Comparison of ENCODE assay signal across 1 cellular context in the genomic region with DNA sequence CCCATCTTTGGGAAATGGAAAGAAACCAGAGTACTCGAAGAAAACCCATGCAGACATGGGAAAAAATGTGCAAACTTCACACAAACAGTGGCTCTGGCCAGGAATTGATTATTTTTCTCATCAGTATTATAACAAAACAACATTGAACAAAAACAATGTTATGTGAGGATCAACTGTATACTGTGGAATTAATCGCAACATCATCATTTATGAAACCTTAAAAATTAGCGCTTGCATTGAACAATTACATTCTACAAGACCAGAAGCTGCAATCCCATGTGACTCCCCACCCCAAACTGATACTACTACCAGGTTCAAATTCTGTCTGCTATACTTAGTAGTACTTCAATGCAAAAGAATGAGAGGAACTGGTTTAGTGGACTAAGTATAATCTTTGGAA.
A peak's percentile ranks its signal among the peaks of the same experiment; 100 is the strongest.
TF ChIP-seq lines count a peak whose summit lies in the region.

No MANE protein-coding gene starts in this region.

TF ChIP-seq in K562, 482 proteins besides CTCF, POLR2A, EP300 and RAD21:
- TF ChIP-seq, protein P1, sequence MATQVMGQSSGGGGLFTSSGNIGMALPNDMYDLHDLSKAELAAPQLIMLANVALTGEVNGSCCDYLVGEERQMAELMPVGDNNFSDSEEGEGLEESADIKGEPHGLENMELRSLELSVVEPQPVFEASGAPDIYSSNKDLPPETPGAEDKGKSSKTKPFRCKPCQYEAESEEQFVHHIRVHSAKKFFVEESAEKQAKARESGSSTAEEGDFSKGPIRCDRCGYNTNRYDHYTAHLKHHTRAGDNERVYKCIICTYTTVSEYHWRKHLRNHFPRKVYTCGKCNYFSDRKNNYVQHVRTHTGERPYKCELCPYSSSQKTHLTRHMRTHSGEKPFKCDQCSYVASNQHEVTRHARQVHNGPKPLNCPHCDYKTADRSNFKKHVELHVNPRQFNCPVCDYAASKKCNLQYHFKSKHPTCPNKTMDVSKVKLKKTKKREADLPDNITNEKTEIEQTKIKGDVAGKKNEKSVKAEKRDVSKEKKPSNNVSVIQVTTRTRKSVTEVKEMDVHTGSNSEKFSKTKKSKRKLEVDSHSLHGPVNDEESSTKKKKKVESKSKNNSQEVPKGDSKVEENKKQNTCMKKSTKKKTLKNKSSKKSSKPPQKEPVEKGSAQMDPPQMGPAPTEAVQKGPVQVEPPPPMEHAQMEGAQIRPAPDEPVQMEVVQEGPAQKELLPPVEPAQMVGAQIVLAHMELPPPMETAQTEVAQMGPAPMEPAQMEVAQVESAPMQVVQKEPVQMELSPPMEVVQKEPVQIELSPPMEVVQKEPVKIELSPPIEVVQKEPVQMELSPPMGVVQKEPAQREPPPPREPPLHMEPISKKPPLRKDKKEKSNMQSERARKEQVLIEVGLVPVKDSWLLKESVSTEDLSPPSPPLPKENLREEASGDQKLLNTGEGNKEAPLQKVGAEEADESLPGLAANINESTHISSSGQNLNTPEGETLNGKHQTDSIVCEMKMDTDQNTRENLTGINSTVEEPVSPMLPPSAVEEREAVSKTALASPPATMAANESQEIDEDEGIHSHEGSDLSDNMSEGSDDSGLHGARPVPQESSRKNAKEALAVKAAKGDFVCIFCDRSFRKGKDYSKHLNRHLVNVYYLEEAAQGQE (CRISPR knock-in tag; IDR thresholded peaks at IDR 0.05; ENCODE audit: low read depth): no peak
- TF ChIP-seq ZNF316 (IDR thresholded peaks at IDR 0.05) (peak; percentile 42; the same call in 1 of the 2 replicates), C11orf30 (IDR thresholded peaks at IDR 0.05; ENCODE audit: low read depth) (0 out of 2 replicates have a peak, but pooled peaks have one; percentile 10), CAMTA2 (CRISPR knock-in tag; conservative IDR thresholded peaks at IDR 0.05) (no peak), YBX1 (IDR thresholded peaks at IDR 0.05) (no peak), SP1 (CRISPR knock-in tag; IDR thresholded peaks at IDR 0.05) (no peak), SIN3B (IDR thresholded peaks at IDR 0.05; ENCODE audit: low read depth) (no peak), CBFA2T2 (conservative IDR thresholded peaks at IDR 0.05) (no peak), DMBX1 (CRISPR knock-in tag; IDR thresholded peaks at IDR 0.05; ENCODE audit: borderline replicate concordance) (no peak), DDX20 (tag; IDR thresholded peaks at IDR 0.05; ENCODE audit: low read depth) (no peak), ZNF175 (CRISPR knock-in tag; IDR thresholded peaks at IDR 0.05; ENCODE audit: low read depth) (no peak), BRF1 (IDR thresholded peaks at IDR 0.05; ENCODE audit: borderline replicate concordance, extremely low read depth, insufficient read length) (no peak), ZNF165 (CRISPR knock-in tag; IDR thresholded peaks at IDR 0.05; ENCODE audit: borderline replicate concordance) (no peak)
- TF ChIP-seq, protein P2, sequence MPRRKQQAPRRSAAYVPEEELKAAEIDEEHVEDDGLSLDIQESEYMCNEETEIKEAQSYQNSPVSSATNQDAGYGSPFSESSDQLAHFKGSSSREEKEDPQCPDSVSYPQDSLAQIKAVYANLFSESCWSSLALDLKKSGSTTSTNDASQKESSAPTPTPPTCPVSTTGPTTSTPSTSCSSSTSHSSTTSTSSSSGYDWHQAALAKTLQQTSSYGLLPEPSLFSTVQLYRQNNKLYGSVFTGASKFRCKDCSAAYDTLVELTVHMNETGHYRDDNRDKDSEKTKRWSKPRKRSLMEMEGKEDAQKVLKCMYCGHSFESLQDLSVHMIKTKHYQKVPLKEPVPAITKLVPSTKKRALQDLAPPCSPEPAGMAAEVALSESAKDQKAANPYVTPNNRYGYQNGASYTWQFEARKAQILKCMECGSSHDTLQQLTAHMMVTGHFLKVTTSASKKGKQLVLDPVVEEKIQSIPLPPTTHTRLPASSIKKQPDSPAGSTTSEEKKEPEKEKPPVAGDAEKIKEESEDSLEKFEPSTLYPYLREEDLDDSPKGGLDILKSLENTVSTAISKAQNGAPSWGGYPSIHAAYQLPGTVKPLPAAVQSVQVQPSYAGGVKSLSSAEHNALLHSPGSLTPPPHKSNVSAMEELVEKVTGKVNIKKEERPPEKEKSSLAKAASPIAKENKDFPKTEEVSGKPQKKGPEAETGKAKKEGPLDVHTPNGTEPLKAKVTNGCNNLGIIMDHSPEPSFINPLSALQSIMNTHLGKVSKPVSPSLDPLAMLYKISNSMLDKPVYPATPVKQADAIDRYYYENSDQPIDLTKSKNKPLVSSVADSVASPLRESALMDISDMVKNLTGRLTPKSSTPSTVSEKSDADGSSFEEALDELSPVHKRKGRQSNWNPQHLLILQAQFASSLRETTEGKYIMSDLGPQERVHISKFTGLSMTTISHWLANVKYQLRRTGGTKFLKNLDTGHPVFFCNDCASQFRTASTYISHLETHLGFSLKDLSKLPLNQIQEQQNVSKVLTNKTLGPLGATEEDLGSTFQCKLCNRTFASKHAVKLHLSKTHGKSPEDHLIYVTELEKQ (CRISPR knock-in tag; IDR thresholded peaks at IDR 0.05): no peak
- TF ChIP-seq, protein P3, sequence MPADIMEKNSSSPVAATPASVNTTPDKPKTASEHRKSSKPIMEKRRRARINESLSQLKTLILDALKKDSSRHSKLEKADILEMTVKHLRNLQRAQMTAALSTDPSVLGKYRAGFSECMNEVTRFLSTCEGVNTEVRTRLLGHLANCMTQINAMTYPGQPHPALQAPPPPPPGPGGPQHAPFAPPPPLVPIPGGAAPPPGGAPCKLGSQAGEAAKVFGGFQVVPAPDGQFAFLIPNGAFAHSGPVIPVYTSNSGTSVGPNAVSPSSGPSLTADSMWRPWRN (IDR thresholded peaks at IDR 0.05; ENCODE audit: low read depth): no peak
- TF ChIP-seq, protein P4, sequence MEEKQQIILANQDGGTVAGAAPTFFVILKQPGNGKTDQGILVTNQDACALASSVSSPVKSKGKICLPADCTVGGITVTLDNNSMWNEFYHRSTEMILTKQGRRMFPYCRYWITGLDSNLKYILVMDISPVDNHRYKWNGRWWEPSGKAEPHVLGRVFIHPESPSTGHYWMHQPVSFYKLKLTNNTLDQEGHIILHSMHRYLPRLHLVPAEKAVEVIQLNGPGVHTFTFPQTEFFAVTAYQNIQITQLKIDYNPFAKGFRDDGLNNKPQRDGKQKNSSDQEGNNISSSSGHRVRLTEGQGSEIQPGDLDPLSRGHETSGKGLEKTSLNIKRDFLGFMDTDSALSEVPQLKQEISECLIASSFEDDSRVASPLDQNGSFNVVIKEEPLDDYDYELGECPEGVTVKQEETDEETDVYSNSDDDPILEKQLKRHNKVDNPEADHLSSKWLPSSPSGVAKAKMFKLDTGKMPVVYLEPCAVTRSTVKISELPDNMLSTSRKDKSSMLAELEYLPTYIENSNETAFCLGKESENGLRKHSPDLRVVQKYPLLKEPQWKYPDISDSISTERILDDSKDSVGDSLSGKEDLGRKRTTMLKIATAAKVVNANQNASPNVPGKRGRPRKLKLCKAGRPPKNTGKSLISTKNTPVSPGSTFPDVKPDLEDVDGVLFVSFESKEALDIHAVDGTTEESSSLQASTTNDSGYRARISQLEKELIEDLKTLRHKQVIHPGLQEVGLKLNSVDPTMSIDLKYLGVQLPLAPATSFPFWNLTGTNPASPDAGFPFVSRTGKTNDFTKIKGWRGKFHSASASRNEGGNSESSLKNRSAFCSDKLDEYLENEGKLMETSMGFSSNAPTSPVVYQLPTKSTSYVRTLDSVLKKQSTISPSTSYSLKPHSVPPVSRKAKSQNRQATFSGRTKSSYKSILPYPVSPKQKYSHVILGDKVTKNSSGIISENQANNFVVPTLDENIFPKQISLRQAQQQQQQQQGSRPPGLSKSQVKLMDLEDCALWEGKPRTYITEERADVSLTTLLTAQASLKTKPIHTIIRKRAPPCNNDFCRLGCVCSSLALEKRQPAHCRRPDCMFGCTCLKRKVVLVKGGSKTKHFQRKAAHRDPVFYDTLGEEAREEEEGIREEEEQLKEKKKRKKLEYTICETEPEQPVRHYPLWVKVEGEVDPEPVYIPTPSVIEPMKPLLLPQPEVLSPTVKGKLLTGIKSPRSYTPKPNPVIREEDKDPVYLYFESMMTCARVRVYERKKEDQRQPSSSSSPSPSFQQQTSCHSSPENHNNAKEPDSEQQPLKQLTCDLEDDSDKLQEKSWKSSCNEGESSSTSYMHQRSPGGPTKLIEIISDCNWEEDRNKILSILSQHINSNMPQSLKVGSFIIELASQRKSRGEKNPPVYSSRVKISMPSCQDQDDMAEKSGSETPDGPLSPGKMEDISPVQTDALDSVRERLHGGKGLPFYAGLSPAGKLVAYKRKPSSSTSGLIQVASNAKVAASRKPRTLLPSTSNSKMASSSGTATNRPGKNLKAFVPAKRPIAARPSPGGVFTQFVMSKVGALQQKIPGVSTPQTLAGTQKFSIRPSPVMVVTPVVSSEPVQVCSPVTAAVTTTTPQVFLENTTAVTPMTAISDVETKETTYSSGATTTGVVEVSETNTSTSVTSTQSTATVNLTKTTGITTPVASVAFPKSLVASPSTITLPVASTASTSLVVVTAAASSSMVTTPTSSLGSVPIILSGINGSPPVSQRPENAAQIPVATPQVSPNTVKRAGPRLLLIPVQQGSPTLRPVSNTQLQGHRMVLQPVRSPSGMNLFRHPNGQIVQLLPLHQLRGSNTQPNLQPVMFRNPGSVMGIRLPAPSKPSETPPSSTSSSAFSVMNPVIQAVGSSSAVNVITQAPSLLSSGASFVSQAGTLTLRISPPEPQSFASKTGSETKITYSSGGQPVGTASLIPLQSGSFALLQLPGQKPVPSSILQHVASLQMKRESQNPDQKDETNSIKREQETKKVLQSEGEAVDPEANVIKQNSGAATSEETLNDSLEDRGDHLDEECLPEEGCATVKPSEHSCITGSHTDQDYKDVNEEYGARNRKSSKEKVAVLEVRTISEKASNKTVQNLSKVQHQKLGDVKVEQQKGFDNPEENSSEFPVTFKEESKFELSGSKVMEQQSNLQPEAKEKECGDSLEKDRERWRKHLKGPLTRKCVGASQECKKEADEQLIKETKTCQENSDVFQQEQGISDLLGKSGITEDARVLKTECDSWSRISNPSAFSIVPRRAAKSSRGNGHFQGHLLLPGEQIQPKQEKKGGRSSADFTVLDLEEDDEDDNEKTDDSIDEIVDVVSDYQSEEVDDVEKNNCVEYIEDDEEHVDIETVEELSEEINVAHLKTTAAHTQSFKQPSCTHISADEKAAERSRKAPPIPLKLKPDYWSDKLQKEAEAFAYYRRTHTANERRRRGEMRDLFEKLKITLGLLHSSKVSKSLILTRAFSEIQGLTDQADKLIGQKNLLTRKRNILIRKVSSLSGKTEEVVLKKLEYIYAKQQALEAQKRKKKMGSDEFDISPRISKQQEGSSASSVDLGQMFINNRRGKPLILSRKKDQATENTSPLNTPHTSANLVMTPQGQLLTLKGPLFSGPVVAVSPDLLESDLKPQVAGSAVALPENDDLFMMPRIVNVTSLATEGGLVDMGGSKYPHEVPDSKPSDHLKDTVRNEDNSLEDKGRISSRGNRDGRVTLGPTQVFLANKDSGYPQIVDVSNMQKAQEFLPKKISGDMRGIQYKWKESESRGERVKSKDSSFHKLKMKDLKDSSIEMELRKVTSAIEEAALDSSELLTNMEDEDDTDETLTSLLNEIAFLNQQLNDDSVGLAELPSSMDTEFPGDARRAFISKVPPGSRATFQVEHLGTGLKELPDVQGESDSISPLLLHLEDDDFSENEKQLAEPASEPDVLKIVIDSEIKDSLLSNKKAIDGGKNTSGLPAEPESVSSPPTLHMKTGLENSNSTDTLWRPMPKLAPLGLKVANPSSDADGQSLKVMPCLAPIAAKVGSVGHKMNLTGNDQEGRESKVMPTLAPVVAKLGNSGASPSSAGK (IDR thresholded peaks at IDR 0.05): no peak
TF ChIP-seq in K562: peak in this region for 2.
